In the genomic region with DNA sequence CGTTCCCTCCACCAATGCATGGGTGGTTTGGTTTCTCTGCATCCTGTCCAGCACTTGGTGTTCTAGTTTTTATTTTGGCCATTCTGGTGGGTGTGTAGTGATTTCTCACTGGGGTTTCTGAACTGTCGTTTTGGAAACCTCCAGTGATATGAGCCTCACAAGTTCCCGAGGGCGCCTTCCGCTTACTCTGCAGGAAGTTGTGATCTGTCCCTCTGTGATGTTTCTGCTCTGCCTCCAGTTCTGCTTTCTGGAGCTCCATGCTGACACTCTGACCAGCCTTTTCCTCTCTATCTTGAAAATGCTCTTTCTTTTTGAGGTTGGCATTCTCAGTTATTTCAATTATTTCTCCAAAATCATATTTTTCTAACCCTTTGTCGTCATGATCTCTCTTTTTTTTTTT, we compare ENCODE assay signal across 16 cellular contexts.
DNase-seq lines count a peak whose midpoint lies in the region; TF ChIP-seq lines count a peak whose summit lies in the region.
"Had no signal": no experiment of that assay in that cellular context is flagged by ENCODE, and none has a peak within 500 bp of the region (broad histone marks: within the 10 kb centered on the region; RNA-seq: fewer than 3 reads in every experiment).

No MANE protein-coding gene starts in this region.

- H2AFZ ChIP-seq in trophoblast cell (ENCODE audit: insufficient read depth, low read length, poor library complexity) = no peak overlapping the region

- H3K4me1 Mint-ChIP-seq in chondrocyte (ENCODE audit: low read depth) = no peaks in the 10 kb centered on the region
- H3K4me1 Mint-ChIP-seq: CD14-positive monocyte; CD8-positive, alpha-beta memory T cell had no signal

- H3K79me2 ChIP-seq in trophoblast cell (ENCODE audit: control insufficient read depth, insufficient read depth, low read length, poor library complexity) = no peaks in the 10 kb centered on the region

- peaks cover 19% of the 10 kb centered on the region for H3K9me3 Mint-ChIP-seq in chondrocyte (ENCODE audit: low read depth)

- no CpG with 5 or more reads among the region's 6 CpGs for WGBS in trophoblast cell (ENCODE audit: extremely low coverage, insufficient coverage, insufficient read length)

- H3K27me3 Mint-ChIP-seq in chondrocyte (ENCODE audit: low read depth) = no peaks in the 10 kb centered on the region

- H4K8ac ChIP-seq in trophoblast cell (ENCODE audit: low read depth, low read length) = no peak overlapping the region

- no peak overlapping the region for H3K14ac ChIP-seq in trophoblast cell (ENCODE audit: low read length)

- no peak overlapping the region for H4K91ac ChIP-seq in trophoblast cell (ENCODE audit: low read depth, low read length)

- no peaks in the 10 kb centered on the region for H3K79me1 ChIP-seq in trophoblast cell (ENCODE audit: low read length)

- H3K9ac ChIP-seq in trophoblast cell (ENCODE audit: low read length) = no peak overlapping the region

- H3K27ac Mint-ChIP-seq in chondrocyte (ENCODE audit: unreplicated experiment) = no peak overlapping the region
- H3K27ac Mint-ChIP-seq: CD14-positive monocyte had no signal

- peaks cover 0 to 2% of the 10 kb centered on the region in 2 experiments for H3K36me3 ChIP-seq in trophoblast cell (ENCODE audit: control insufficient read depth in 1 of 2, insufficient read depth in 2 of 2, low read length in 2 of 2)
- H3K36me3 ChIP-seq: HAP-1 had no signal

- no peak overlapping the region for H3K4me3 ChIP-seq in trophoblast cell (ENCODE audit: low read depth, low read length)
- H3K4me3 ChIP-seq: HAP-1 had no signal

- H2AK5ac ChIP-seq in trophoblast cell (ENCODE audit: low read length) = no peak overlapping the region

- H3K4me2 ChIP-seq in trophoblast cell (ENCODE audit: low read length) = peak overlapping the region; percentile 3

- no peak for TF ChIP-seq CTCF in chondrocyte (IDR thresholded peaks at IDR 0.05)

- H2BK12ac ChIP-seq in trophoblast cell (ENCODE audit: low read length) = no peak overlapping the region

- H4K12ac ChIP-seq in trophoblast cell (ENCODE audit: low read depth, low read length) = no peak overlapping the region

- no peak overlapping the region for H2BK5ac ChIP-seq in trophoblast cell (ENCODE audit: low read depth, low read length, poor library complexity)

- H3K9me3 ChIP-seq in trophoblast cell (ENCODE audit: insufficient read depth, low read depth, low read length) = peaks cover 2% of the 10 kb centered on the region
- H3K9me3 ChIP-seq: Caco-2, HAP-1 had no signal

- DNase-seq in SIG-M5 treated with dmso at 0.1 percent for 504 hours (lab: John Stamatoyannopoulos, UW; ENCODE audit: unreplicated experiment) = peak; percentile 47
- no peak for DNase-seq in SIG-M5 (lab: John Stamatoyannopoulos, UW)
- DNase-seq in NOMO-1 (lab: John Stamatoyannopoulos, UW; ENCODE audit: unreplicated experiment in 2 of 2) = peak; percentile 62 to 74
- DNase-seq in SKM-1 (lab: John Stamatoyannopoulos, UW; ENCODE audit: unreplicated experiment) = peak; percentile 54
- no peak for DNase-seq in trophoblast cell
- no peak for DNase-seq in activated CD8-positive, alpha-beta memory T cell treated with anti-CD3 and anti-CD28 coated beads for 24 hours
- DNase-seq in chondrocyte (ENCODE audit: low spot score) = no peak
- no peak for DNase-seq in HUDEP-2 (lab: John Stamatoyannopoulos, UW; ENCODE audit: unreplicated experiment in 76 of 76)
- DNase-seq: Caco-2; CD8-positive, alpha-beta memory T cell; DND-41; GDM1; GOT3 had no signal

- no peaks in the 10 kb centered on the region for H3K4me1 ChIP-seq in trophoblast cell (ENCODE audit: control insufficient read depth in 1 of 2, insufficient read depth in 2 of 2, low read length in 2 of 2)
- H3K4me1 ChIP-seq: Caco-2 had no signal

- H3K18ac ChIP-seq in trophoblast cell (ENCODE audit: low read length) = no peak overlapping the region

- H3K23ac ChIP-seq in trophoblast cell (ENCODE audit: low read length) = no peak overlapping the region

- no peak overlapping the region for H3K4me3 Mint-ChIP-seq in chondrocyte (ENCODE audit: unreplicated experiment)
- H3K4me3 Mint-ChIP-seq: CD8-positive, alpha-beta memory T cell had no signal

- H2BK120ac ChIP-seq in trophoblast cell (ENCODE audit: insufficient read depth, low read length, poor library complexity) = no peak overlapping the region

- no peaks in the 10 kb centered on the region for H3K27me3 ChIP-seq in trophoblast cell (ENCODE audit: insufficient read depth, low read length)

- no peaks in the 10 kb centered on the region for H3K36me3 Mint-ChIP-seq in chondrocyte (ENCODE audit: low read depth)
- H3K36me3 Mint-ChIP-seq: CD14-positive monocyte; CD8-positive, alpha-beta memory T cell had no signal

- H3K4ac ChIP-seq in trophoblast cell (ENCODE audit: low read depth, low read length) = no peak overlapping the region

- no peak overlapping the region for H3K27ac ChIP-seq in trophoblast cell (ENCODE audit: low read depth, low read length)
- H3K27ac ChIP-seq: 22Rv1 had no signal

Comparison
In these comparisons a context has a peak if more than half of its experiments do, and no peak if none do; other contexts are left out.
1. DNase-seq: peak in SIG-M5 treated with dmso at 0.1 percent for 504 hours (single experiment), NOMO-1 (2 of 2) and SKM-1 (single experiment); none in SIG-M5 (single experiment), trophoblast cell (0 of 2), activated CD8-positive, alpha-beta memory T cell treated with anti-CD3 and anti-CD28 coated beads for 24 hours (single experiment), chondrocyte (single experiment) and HUDEP-2 (0 of 76).